Comparison of ENCODE assay signal across 28 cellular contexts in genomic region chr12:42336286-42336685, GRCh38.
"Had no signal": no experiment of that assay in that cellular context is flagged by ENCODE, and none has a peak within 500 bp of the region (broad histone marks: within the 10 kb centered on the region; RNA-seq: fewer than 3 reads in every experiment).

No MANE protein-coding gene starts in this region.

- DNase-seq: stimulated activated CD4-positive, alpha-beta T cell treated with anti-CD3 and anti-CD28 coated beads, Interleukin-2, amount 100 ng/mL, for 48 hours; stimulated activated CD4-positive, alpha-beta T cell treated with anti-CD3 and anti-CD28 coated beads, Interleukin-4, amount 100 ng/mL, for 1 hour; stimulated activated CD4-positive, alpha-beta T cell treated with anti-CD3 and anti-CD28 coated beads, Interleukin-4, amount 100 ng/mL, for 24 hours; stimulated activated CD4-positive, alpha-beta T cell treated with anti-CD3 and anti-CD28 coated beads, Interleukin-4, amount 100 ng/mL, for 4 hours; stimulated activated CD8-positive, alpha-beta memory T cell treated with anti-CD3 and anti-CD28 coated beads, Interleukin-4, amount 100 ng/mL, for 48 hours; stimulated activated naive B cell treated with anti-CD40 and anti-IgM and Interleukin-4, amounts not matched to agents 10 μg/mL and 1 μg/mL and 100 μg/mL, for 72 hours; stimulated activated naive CD4-positive, alpha-beta T cell; stimulated activated naive CD4-positive, alpha-beta T cell treated with Interleukin-2 at 50 U/mL for 16 hours; stimulated activated naive CD8-positive, alpha-beta T cell treated with anti-CD3 and anti-CD28 coated beads, Interleukin-15, amount 100 ng/mL, for 72 hours; stimulated activated naive CD8-positive, alpha-beta T cell treated with anti-CD3 and anti-CD28 coated beads, Interleukin-15, Interleukin-2, amounts not matched to agents 100 U/mL and 50 U/mL, for 24 hours; stomach; substantia nigra; testis; thyroid gland; tibial artery; transverse colon; trophoblast cell; upper lobe of left lung; upper lobe of right lung; uterus had no signal

- H3K4me1 ChIP-seq: suprapubic skin, thyroid gland, tibial artery, uterus, vagina had no signal

- H3K27me3 Mint-ChIP-seq: stimulated activated memory B cell treated with anti-CD40 and anti-IgM and Interleukin-4, amounts not matched to agents 10 μg/mL and 1 μg/mL and 100 μg/mL, for 72 hours; stimulated activated naive B cell treated with anti-CD40 and anti-IgM and Interleukin-4, amounts not matched to agents 10 μg/mL and 1 μg/mL and 100 μg/mL, for 72 hours; stimulated activated naive CD8-positive, alpha-beta T cell treated with anti-CD3 and anti-CD28 coated beads, Interleukin-15, amount 100 ng/mL, for 72 hours; stimulated activated naive CD8-positive, alpha-beta T cell treated with anti-CD3 and anti-CD28 coated beads, Interleukin-15, Interleukin-2, amounts not matched to agents 100 ng/mL and 50 ng/mL, for 24 hours; type B pancreatic cell had no signal

- H3K36me3 ChIP-seq: uterus had no signal

- H3K27ac ChIP-seq: stomach, suprapubic skin, testis, thoracic aorta, thyroid gland, tibial artery, tibial nerve, transverse colon, upper lobe of left lung, upper lobe of right lung, uterus, vagina had no signal

- ATAC-seq: stimulated activated effector memory CD8-positive, alpha-beta T cell treated with anti-CD3 and anti-CD28 coated beads, Interleukin-12 subunit alpha, Interleukin-12 subunit beta, amount 100 ng/mL, for 72 hours; stimulated activated memory B cell treated with anti-CD40 and anti-IgM and Interleukin-4, amounts not matched to agents 10 μg/mL and 1 μg/mL and 100 μg/mL, for 72 hours; stimulated activated naive B cell treated with anti-CD40 and anti-IgM and Interleukin-4, amounts not matched to agents 10 μg/mL and 1 μg/mL and 100 μg/mL, for 72 hours; stimulated activated naive CD8-positive, alpha-beta T cell treated with anti-CD3 and anti-CD28 coated beads, Interleukin-15, amount 100 ng/mL, for 72 hours; stimulated activated naive CD8-positive, alpha-beta T cell treated with anti-CD3 and anti-CD28 coated beads, Interleukin-15, Interleukin-2, amounts not matched to agents 100 U/mL and 50 U/mL, for 24 hours; upper lobe of right lung had no signal

- H3K9me3 Mint-ChIP-seq: stimulated activated effector memory CD8-positive, alpha-beta T cell treated with anti-CD3 and anti-CD28 coated beads, Interleukin-12 subunit alpha, Interleukin-12 subunit beta, amount 100 ng/mL, for 72 hours; stimulated activated memory B cell treated with anti-CD40 and anti-IgM and Interleukin-4, amounts not matched to agents 10 μg/mL and 1 μg/mL and 100 μg/mL, for 72 hours; stimulated activated naive B cell treated with anti-CD40 and anti-IgM and Interleukin-4, amounts not matched to agents 10 μg/mL and 1 μg/mL and 100 μg/mL, for 72 hours; stimulated activated naive CD8-positive, alpha-beta T cell treated with anti-CD3 and anti-CD28 coated beads, Interleukin-15, amount 100 ng/mL, for 72 hours; stimulated activated naive CD8-positive, alpha-beta T cell treated with anti-CD3 and anti-CD28 coated beads, Interleukin-15, Interleukin-2, amounts not matched to agents 100 ng/mL and 50 ng/mL, for 24 hours; type B pancreatic cell had no signal

- H3K9me3 ChIP-seq: stomach, suprapubic skin, testis, thoracic aorta, thyroid gland, tibial artery, tibial nerve, transverse colon, upper lobe of left lung, upper lobe of right lung, uterus, vagina had no signal

- H3K27ac Mint-ChIP-seq: stimulated activated effector memory CD8-positive, alpha-beta T cell treated with anti-CD3 and anti-CD28 coated beads, Interleukin-12 subunit alpha, Interleukin-12 subunit beta, amount 100 ng/mL, for 72 hours; stimulated activated memory B cell treated with anti-CD40 and anti-IgM and Interleukin-4, amounts not matched to agents 10 μg/mL and 1 μg/mL and 100 μg/mL, for 72 hours; stimulated activated naive B cell treated with anti-CD40 and anti-IgM and Interleukin-4, amounts not matched to agents 10 μg/mL and 1 μg/mL and 100 μg/mL, for 72 hours; stimulated activated naive CD8-positive, alpha-beta T cell treated with anti-CD3 and anti-CD28 coated beads, Interleukin-15, amount 100 ng/mL, for 72 hours; stimulated activated naive CD8-positive, alpha-beta T cell treated with anti-CD3 and anti-CD28 coated beads, Interleukin-15, Interleukin-2, amounts not matched to agents 100 ng/mL and 50 ng/mL, for 24 hours; type B pancreatic cell had no signal

- H3K4me3 Mint-ChIP-seq: stimulated activated effector memory CD8-positive, alpha-beta T cell treated with anti-CD3 and anti-CD28 coated beads, Interleukin-12 subunit alpha, Interleukin-12 subunit beta, amount 100 ng/mL, for 72 hours; stimulated activated memory B cell treated with anti-CD40 and anti-IgM and Interleukin-4, amounts not matched to agents 10 μg/mL and 1 μg/mL and 100 μg/mL, for 72 hours; stimulated activated naive B cell treated with anti-CD40 and anti-IgM and Interleukin-4, amounts not matched to agents 10 μg/mL and 1 μg/mL and 100 μg/mL, for 72 hours; stimulated activated naive CD8-positive, alpha-beta T cell treated with anti-CD3 and anti-CD28 coated beads, Interleukin-15, amount 100 ng/mL, for 72 hours; stimulated activated naive CD8-positive, alpha-beta T cell treated with anti-CD3 and anti-CD28 coated beads, Interleukin-15, Interleukin-2, amounts not matched to agents 100 ng/mL and 50 ng/mL, for 24 hours; type B pancreatic cell had no signal

- H3K4me3 ChIP-seq: stomach, suprapubic skin, testis, thoracic aorta, thyroid gland, tibial artery, tibial nerve, transverse colon, upper lobe of left lung, upper lobe of right lung, uterus, vagina had no signal

- H3K27me3 ChIP-seq: stomach, suprapubic skin, testis, thyroid gland, tibial artery, tibial nerve, transverse colon, upper lobe of left lung, upper lobe of right lung, uterus, vagina had no signal
